ENCODE assay signal across 9 cellular contexts in the genomic region with DNA sequence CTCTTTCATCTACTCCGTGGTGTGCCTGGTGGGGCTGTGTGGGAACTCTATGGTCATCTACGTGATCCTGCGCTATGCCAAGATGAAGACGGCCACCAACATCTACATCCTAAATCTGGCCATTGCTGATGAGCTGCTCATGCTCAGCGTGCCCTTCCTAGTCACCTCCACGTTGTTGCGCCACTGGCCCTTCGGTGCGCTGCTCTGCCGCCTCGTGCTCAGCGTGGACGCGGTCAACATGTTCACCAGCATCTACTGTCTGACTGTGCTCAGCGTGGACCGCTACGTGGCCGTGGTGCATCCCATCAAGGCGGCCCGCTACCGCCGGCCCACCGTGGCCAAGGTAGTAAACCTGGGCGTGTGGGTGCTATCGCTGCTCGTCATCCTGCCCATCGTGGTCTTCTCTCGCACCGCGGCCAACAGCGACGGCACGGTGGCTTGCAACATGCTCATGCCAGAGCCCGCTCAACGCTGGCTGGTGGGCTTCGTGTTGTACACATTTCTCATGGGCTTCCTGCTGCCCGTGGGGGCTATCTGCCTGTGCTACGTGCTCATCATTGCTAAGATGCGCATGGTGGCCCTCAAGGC. TPM values are rescaled to one million over a fixed set of nuclear protein-coding genes. Genes with fewer than 3 reads are reported as not detected.
DNase-seq lines count a peak whose midpoint lies in the region; ATAC-seq, FAIRE-seq and TF ChIP-seq lines count a peak whose summit lies in the region.
"Had no signal": no experiment of that assay in that cellular context is flagged by ENCODE, and none has a peak within 500 bp of the region (broad histone marks: within the 10 kb centered on the region; RNA-seq: fewer than 3 reads in every experiment).

No MANE protein-coding gene starts in this region.

- H3K4me3 Mint-ChIP-seq in chondrocyte (ENCODE audit: unreplicated experiment) = no peak overlapping the region
- peak overlapping the region; percentile 64 to 70 for H3K4me3 Mint-ChIP-seq in stimulated activated naive CD8-positive, alpha-beta T cell treated with anti-CD3 and anti-CD28 coated beads, Interleukin-15, amount 100 ng/mL, for 72 hours
- no peak overlapping the region for H3K4me3 Mint-ChIP-seq in T-helper 2 cell treated with Interferon-gamma antibody and Interleukin-4, amounts not matched to agents 5 μg/mL and 100 μg/mL, for 36 hours
- H3K4me3 Mint-ChIP-seq in stimulated activated memory B cell treated with anti-CD40 and anti-IgM and Interleukin-4, amounts not matched to agents 10 μg/mL and 1 μg/mL and 100 μg/mL, for 72 hours = no peak overlapping the region

- peak; percentile 10 for ATAC-seq in left lobe of liver
- ATAC-seq in stimulated activated naive CD8-positive, alpha-beta T cell treated with anti-CD3 and anti-CD28 coated beads, Interleukin-15, amount 100 ng/mL, for 72 hours = no peak
- ATAC-seq in stimulated activated memory B cell treated with anti-CD40 and anti-IgM and Interleukin-4, amounts not matched to agents 10 μg/mL and 1 μg/mL and 100 μg/mL, for 72 hours = no peak

- no peak overlapping the region for H3K27ac Mint-ChIP-seq in chondrocyte (ENCODE audit: unreplicated experiment)
- peak overlapping the region in 1 of 2 donors; percentile 48 for H3K27ac Mint-ChIP-seq in stimulated activated naive CD8-positive, alpha-beta T cell treated with anti-CD3 and anti-CD28 coated beads, Interleukin-15, amount 100 ng/mL, for 72 hours
- no peak overlapping the region for H3K27ac Mint-ChIP-seq in T-helper 2 cell treated with Interferon-gamma antibody and Interleukin-4, amounts not matched to agents 5 μg/mL and 100 μg/mL, for 36 hours
- H3K27ac Mint-ChIP-seq in stimulated activated memory B cell treated with anti-CD40 and anti-IgM and Interleukin-4, amounts not matched to agents 10 μg/mL and 1 μg/mL and 100 μg/mL, for 72 hours = no peak overlapping the region

- H3K27me3 Mint-ChIP-seq in chondrocyte (ENCODE audit: low read depth) = peaks cover 58% of the 10 kb centered on the region
- peaks cover 70% of the 10 kb centered on the region for H3K27me3 Mint-ChIP-seq in stimulated activated naive CD8-positive, alpha-beta T cell treated with anti-CD3 and anti-CD28 coated beads, Interleukin-15, amount 100 ng/mL, for 72 hours
- H3K27me3 Mint-ChIP-seq in T-helper 2 cell treated with Interferon-gamma antibody and Interleukin-4, amounts not matched to agents 5 μg/mL and 100 μg/mL, for 36 hours (ENCODE audit: low read depth) = peaks cover 65% of the 10 kb centered on the region
- peaks cover 40% of the 10 kb centered on the region for H3K27me3 Mint-ChIP-seq in stimulated activated memory B cell treated with anti-CD40 and anti-IgM and Interleukin-4, amounts not matched to agents 10 μg/mL and 1 μg/mL and 100 μg/mL, for 72 hours

- H3K9me3 Mint-ChIP-seq in chondrocyte (ENCODE audit: low read depth) = peaks cover 10% of the 10 kb centered on the region
- H3K9me3 Mint-ChIP-seq in stimulated activated naive CD8-positive, alpha-beta T cell treated with anti-CD3 and anti-CD28 coated beads, Interleukin-15, amount 100 ng/mL, for 72 hours = no peaks in the 10 kb centered on the region
- H3K9me3 Mint-ChIP-seq in T-helper 2 cell treated with Interferon-gamma antibody and Interleukin-4, amounts not matched to agents 5 μg/mL and 100 μg/mL, for 36 hours = no peaks in the 10 kb centered on the region
- peaks cover 17% of the 10 kb centered on the region for H3K9me3 Mint-ChIP-seq in stimulated activated memory B cell treated with anti-CD40 and anti-IgM and Interleukin-4, amounts not matched to agents 10 μg/mL and 1 μg/mL and 100 μg/mL, for 72 hours

- no peak for TF ChIP-seq POLR2A in H54 (IDR thresholded peaks at IDR 0.05; ENCODE audit: low read depth, low read length)

- H3K4me1 Mint-ChIP-seq in chondrocyte (ENCODE audit: low read depth) = no peaks in the 10 kb centered on the region
- H3K4me1 Mint-ChIP-seq in stimulated activated naive CD8-positive, alpha-beta T cell treated with anti-CD3 and anti-CD28 coated beads, Interleukin-15, amount 100 ng/mL, for 72 hours = peaks cover 42% of the 10 kb centered on the region
- H3K4me1 Mint-ChIP-seq in T-helper 2 cell treated with Interferon-gamma antibody and Interleukin-4, amounts not matched to agents 5 μg/mL and 100 μg/mL, for 36 hours (ENCODE audit: low read depth) = peaks cover 2% of the 10 kb centered on the region
- no peaks in the 10 kb centered on the region for H3K4me1 Mint-ChIP-seq in stimulated activated memory B cell treated with anti-CD40 and anti-IgM and Interleukin-4, amounts not matched to agents 10 μg/mL and 1 μg/mL and 100 μg/mL, for 72 hours

- no peak for TF ChIP-seq CTCF in chondrocyte (IDR thresholded peaks at IDR 0.05)

- H3K36me3 Mint-ChIP-seq in chondrocyte (ENCODE audit: low read depth) = peaks cover 6% of the 10 kb centered on the region
- H3K36me3 Mint-ChIP-seq in T-helper 2 cell treated with Interferon-gamma antibody and Interleukin-4, amounts not matched to agents 5 μg/mL and 100 μg/mL, for 36 hours (ENCODE audit: low read depth) = no peaks in the 10 kb centered on the region
- no peaks in the 10 kb centered on the region for H3K36me3 Mint-ChIP-seq in stimulated activated memory B cell treated with anti-CD40 and anti-IgM and Interleukin-4, amounts not matched to agents 10 μg/mL and 1 μg/mL and 100 μg/mL, for 72 hours

- DNase-seq in DMS53 (lab: John Stamatoyannopoulos, UW) (peak; percentile 74), DMS53 treated with DMSO at 0.1 percent for 48 hours (lab: John Stamatoyannopoulos, UW; ENCODE audit: unreplicated experiment) (no peak), chondrocyte (ENCODE audit: low spot score) (peak; percentile 90), left lobe of liver (ENCODE audit: low spot score) (peak; percentile 52), H54 (ENCODE audit: insufficient read length, low spot score) (no peak)
- no peak for DNase-seq in stimulated activated naive CD8-positive, alpha-beta T cell treated with anti-CD3 and anti-CD28 coated beads, Interleukin-15, amount 100 ng/mL, for 72 hours
- DNase-seq in T-helper 2 cell treated with Interferon-gamma antibody and Interleukin-4, amounts not matched to agents 5 μg/mL and 100 μg/mL, for 36 hours (ENCODE audit: low spot score) = no peak

- no peak for FAIRE-seq in H54 (lab: Jason Lieb, UNC)

RNA-seq across cellular contexts. Expression of gene SSTR1, which starts 2.0 kb away (rescaled TPM):
- total RNA-seq in chondrocyte (not detected in 3 replicates), left lobe of liver (8.2 TPM)
- total RNA-seq: T-helper 2 cell treated with Interferon-gamma antibody and Interleukin-4, amounts not matched to agents 100 ng/mL and 5 ng/mL, for 36 hours had no signal

RNA-seq across cellular contexts. Expression of gene CLEC14A, which starts 46.2 kb away (rescaled TPM):
- not detected in 3 replicates for total RNA-seq in chondrocyte
- total RNA-seq in left lobe of liver = 5.7 TPM
- total RNA-seq: T-helper 2 cell treated with Interferon-gamma antibody and Interleukin-4, amounts not matched to agents 100 ng/mL and 5 ng/mL, for 36 hours had no signal

Comparison
In these comparisons a context has a peak if more than half of its experiments do, and no peak if none do; other contexts are left out.
1. DNase-seq: peak in DMS53 (single experiment), chondrocyte (single experiment) and left lobe of liver (single experiment); none in DMS53 treated with DMSO at 0.1 percent for 48 hours (single experiment), stimulated activated naive CD8-positive, alpha-beta T cell treated with anti-CD3 and anti-CD28 coated beads, Interleukin-15, amount 100 ng/mL, for 72 hours (0 of 2), T-helper 2 cell treated with Interferon-gamma antibody and Interleukin-4, amounts not matched to agents 5 μg/mL and 100 μg/mL, for 36 hours (single experiment) and H54 (single experiment).
2. H3K4me3 Mint-ChIP-seq: peak in stimulated activated naive CD8-positive, alpha-beta T cell treated with anti-CD3 and anti-CD28 coated beads, Interleukin-15, amount 100 ng/mL, for 72 hours (2 of 2); none in chondrocyte (single experiment), T-helper 2 cell treated with Interferon-gamma antibody and Interleukin-4, amounts not matched to agents 5 μg/mL and 100 μg/mL, for 36 hours (single experiment) and stimulated activated memory B cell treated with anti-CD40 and anti-IgM and Interleukin-4, amounts not matched to agents 10 μg/mL and 1 μg/mL and 100 μg/mL, for 72 hours (single experiment).